9 cellular contexts compared by ENCODE assay signal in the genomic region with DNA sequence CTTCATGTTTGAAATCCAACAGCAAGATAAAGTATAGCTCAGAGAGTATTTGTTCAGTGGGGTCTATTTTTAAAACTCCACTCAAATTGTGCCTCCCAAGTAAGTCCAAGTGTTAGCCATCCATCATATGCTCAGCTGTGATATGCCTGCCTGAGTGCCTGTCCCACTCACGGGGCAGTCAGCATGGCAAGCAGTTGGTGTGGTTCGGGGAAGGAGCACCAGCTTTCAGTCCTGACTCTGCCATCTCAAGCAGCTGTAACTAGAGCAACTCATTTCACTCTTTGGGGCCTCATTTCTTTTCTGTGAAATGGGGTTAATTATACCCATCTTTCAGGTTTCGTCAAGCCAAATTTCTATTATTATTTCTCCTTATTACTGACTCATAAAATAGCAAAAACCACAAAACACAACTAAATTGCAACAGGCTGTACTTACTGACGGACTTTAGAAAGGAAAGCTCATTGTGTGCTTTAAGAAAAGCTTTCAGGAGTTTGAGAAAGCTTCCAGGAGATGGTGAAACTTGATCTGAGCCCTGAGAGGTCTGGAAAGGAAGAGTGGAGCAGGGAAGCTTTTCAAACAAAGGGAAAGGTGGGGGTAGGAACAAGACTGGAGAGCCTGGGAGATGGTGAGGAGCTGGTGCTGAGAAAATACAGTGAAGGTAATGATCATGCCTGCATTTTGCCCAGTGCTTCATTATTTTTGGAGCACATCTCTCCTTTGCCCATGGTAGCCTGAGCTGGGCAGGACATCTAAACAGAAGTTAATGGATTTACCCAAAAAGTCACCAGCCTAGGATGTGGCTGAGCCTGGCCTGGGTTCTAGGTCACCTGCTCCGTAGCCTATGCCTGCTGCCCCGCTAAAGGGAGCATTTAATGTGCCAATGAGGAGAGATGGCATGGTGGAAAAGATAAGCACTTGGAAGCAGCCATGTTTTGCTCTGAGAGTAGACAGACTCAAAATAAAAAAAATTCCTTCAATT. TPM values are rescaled to one million over a fixed set of nuclear protein-coding genes. Genes with fewer than 3 reads are reported as not detected.
DNase-seq lines count a peak whose midpoint lies in the region; ATAC-seq and TF ChIP-seq lines count a peak whose summit lies in the region.
"Had no signal": no experiment of that assay in that cellular context is flagged by ENCODE, and none has a peak within 500 bp of the region (broad histone marks: within the 10 kb centered on the region; RNA-seq: fewer than 3 reads in every experiment).

No MANE protein-coding gene starts in this region.

- H3K4me3 Mint-ChIP-seq in stimulated activated naive B cell treated with anti-CD40 and anti-IgM and Interleukin-4, amounts not matched to agents 10 μg/mL and 1 μg/mL and 100 μg/mL, for 72 hours, result no peak overlapping the region

- peak overlapping the region; percentile 5 for H3K27ac Mint-ChIP-seq in stimulated activated naive B cell treated with anti-CD40 and anti-IgM and Interleukin-4, amounts not matched to agents 10 μg/mL and 1 μg/mL and 100 μg/mL, for 72 hours

- TF ChIP-seq POLR2A in heart left ventricle (IDR thresholded peaks at IDR 0.05) (no peak), GM18505 (IDR thresholded peaks at IDR 0.05; ENCODE audit: borderline replicate concordance, extremely low read depth, insufficient read depth, insufficient read length) (no peak)

- H3K9me3 ChIP-seq in adipocyte (ENCODE audit: control insufficient read depth, low read length) (no peaks in the 10 kb centered on the region), heart left ventricle (no peaks in the 10 kb centered on the region)

- H3K27me3 ChIP-seq in adipocyte (replicated peaks; ENCODE audit: control insufficient read depth, insufficient read depth, low read length), result no peaks in the 10 kb centered on the region
- no peaks in the 10 kb centered on the region for H3K27me3 ChIP-seq in heart left ventricle

- H3K36me3 Mint-ChIP-seq in stimulated activated naive B cell treated with anti-CD40 and anti-IgM and Interleukin-4, amounts not matched to agents 10 μg/mL and 1 μg/mL and 100 μg/mL, for 72 hours, result peaks cover 19 to 30% of the 10 kb centered on the region in 2 donors

- H3K36me3 ChIP-seq in adipocyte (ENCODE audit: control insufficient read depth, insufficient read depth, low read length, severe bottlenecking), result no peaks in the 10 kb centered on the region
- peaks cover 0 to 27% (median 5%) of the 10 kb centered on the region in 9 donors for H3K36me3 ChIP-seq in heart left ventricle

- TF ChIP-seq CTCF in heart left ventricle (IDR thresholded peaks at IDR 0.05), result no peak

- DNase-seq in adipocyte (ENCODE audit: low read depth) (peak; percentile 84), heart left ventricle (peak in 2 of 5 donors; percentile 40 to 45), GM19240 (ENCODE audit: insufficient read length, low spot score) (no peak), UCSD-AML1 (lab: John Stamatoyannopoulos, UW; ENCODE audit: unreplicated experiment) (no peak)
- no peak for DNase-seq in stimulated activated naive B cell treated with anti-CD40 and anti-IgM and Interleukin-4, amounts not matched to agents 10 μg/mL and 1 μg/mL and 100 μg/mL, for 72 hours
- DNase-seq: activated T-cell treated with anti-CD3 and anti-CD28 coated beads, Interleukin-2, amount 50 U/mL, for 1 hour had no signal

- peak overlapping the region; percentile 70 for H3K4me3 ChIP-seq in adipocyte (ENCODE audit: low read length)
- H3K4me3 ChIP-seq in heart left ventricle, result no peak overlapping the region

- peaks cover 82% of the 10 kb centered on the region for H3K4me1 ChIP-seq in adipocyte (ENCODE audit: control insufficient read depth, insufficient read depth, low read length)
- H3K4me1 ChIP-seq in heart left ventricle, result peaks cover 3 to 66% (median 34%) of the 10 kb centered on the region in 12 donors

- intact Hi-C loops in heart left ventricle (cut with DNase I), result loop anchor here in 3 of 10 donors (10.0 kb wide), 2 partner anchors 102 to 448 kb away; no protein-coding TSS in a partner anchor

- peak; percentile 43 for ATAC-seq in GM19035 (IDR thresholded peaks at IDR 0.05; ENCODE audit: unreplicated experiment)
- ATAC-seq in heart left ventricle, result peak; percentile 24 to 43 (median 31)
- ATAC-seq in stimulated activated naive B cell treated with anti-CD40 and anti-IgM and Interleukin-4, amounts not matched to agents 10 μg/mL and 1 μg/mL and 100 μg/mL, for 72 hours (replicated peaks), result no peak
- no peak for ATAC-seq in HG02884 (IDR thresholded peaks at IDR 0.05; ENCODE audit: unreplicated experiment)
- ATAC-seq in GM18505 (IDR thresholded peaks at IDR 0.05; ENCODE audit: unreplicated experiment), result no peak

- H3K9ac ChIP-seq in adipocyte (ENCODE audit: low read length), result peak overlapping the region; percentile 90

- H3K27ac ChIP-seq in heart left ventricle, result peak overlapping the region; percentile 29 to 87 (median 50)

- H3K9me3 Mint-ChIP-seq in stimulated activated naive B cell treated with anti-CD40 and anti-IgM and Interleukin-4, amounts not matched to agents 10 μg/mL and 1 μg/mL and 100 μg/mL, for 72 hours, result no peaks in the 10 kb centered on the region

- H3K4me1 Mint-ChIP-seq in stimulated activated naive B cell treated with anti-CD40 and anti-IgM and Interleukin-4, amounts not matched to agents 10 μg/mL and 1 μg/mL and 100 μg/mL, for 72 hours, result peaks cover 2 to 5% of the 10 kb centered on the region in 2 donors

- no peaks in the 10 kb centered on the region for H3K27me3 Mint-ChIP-seq in stimulated activated naive B cell treated with anti-CD40 and anti-IgM and Interleukin-4, amounts not matched to agents 10 μg/mL and 1 μg/mL and 100 μg/mL, for 72 hours

- WGBS in heart left ventricle, 4 donors, result 66 to 79% (median 78%) methylated on average over 6 of the region's 6 CpGs

RNA-seq across cellular contexts. Expression of a gene that starts 42.1 kb away (rescaled TPM):
- total RNA-seq in heart left ventricle, result not detected
- polyA plus RNA-seq in heart left ventricle, result under 1 TPM in 1 of 2 donors, not detected in 1; 0.08 TPM

RNA-seq across cellular contexts. Expression of a gene that starts 46.3 kb away (rescaled TPM):
- total RNA-seq in heart left ventricle, result 10 to 100 TPM; 13.1 to 34.2 (median 16.6) TPM
- 10 to 100 TPM in 1 of 2 donors, 1 to 10 TPM in 1; 7.2 to 25.2 TPM for polyA plus RNA-seq in heart left ventricle

RNA-seq across cellular contexts. Expression of a gene that starts 46.6 kb away (rescaled TPM):
- 10 to 100 TPM; 13.0 to 26.7 (median 20.6) TPM for total RNA-seq in heart left ventricle
- polyA plus RNA-seq in heart left ventricle, result 10 to 100 TPM; 10.8 to 42.3 TPM

RNA-seq across cellular contexts. Expression of a gene that starts 56.6 kb away (rescaled TPM):
- total RNA-seq in heart left ventricle, result not detected
- not detected for polyA plus RNA-seq in heart left ventricle

RNA-seq across cellular contexts. Expression of a gene that starts 57.9 kb away (rescaled TPM):
- under 1 TPM in 4 of 9 donors, not detected in 5; 0.09 to 0.20 (median 0.14) TPM for total RNA-seq in heart left ventricle
- polyA plus RNA-seq in heart left ventricle, result under 1 TPM; 0.07 to 0.11 TPM

Comparison
In these comparisons a context has a peak if more than half of its experiments do, and no peak if none do; other contexts are left out.
1. ATAC-seq: peak in GM19035 (single experiment) and heart left ventricle (4 of 4); none in stimulated activated naive B cell treated with anti-CD40 and anti-IgM and Interleukin-4, amounts not matched to agents 10 μg/mL and 1 μg/mL and 100 μg/mL, for 72 hours (0 of 2), HG02884 (single experiment) and GM18505 (single experiment).